ENCODE assay signal across 8 cellular contexts in genomic region chr7:116861717-116862116, GRCh38. TPM values are rescaled to one million over a fixed set of nuclear protein-coding genes. Genes with fewer than 3 reads are reported as not detected.
DNase-seq lines count a peak whose midpoint lies in the region; ATAC-seq, FAIRE-seq and TF ChIP-seq lines count a peak whose summit lies in the region.

No MANE protein-coding gene starts in this region.

- no peak for TF ChIP-seq POLR2A in GM12892 (IDR thresholded peaks at IDR 0.05; ENCODE audit: low read depth, low read length)

- H4K8ac ChIP-seq in mesenchymal stem cell (ENCODE audit: low read length), result no peak overlapping the region

- H3K27ac ChIP-seq in right atrium auricular region, result peak overlapping the region; percentile 97 to 99
- H3K27ac ChIP-seq in mesenchymal stem cell (ENCODE audit: low read length, poor library complexity, severe bottlenecking), result no peak overlapping the region

- no CpG with 5 or more reads among the region's 4 CpGs for WGBS in mesenchymal stem cell

- peak overlapping the region in 1 of 2 donors; percentile 90 for H3K4me3 ChIP-seq in right atrium auricular region
- H3K4me3 ChIP-seq in mesenchymal stem cell (ENCODE audit: insufficient read depth in 1 of 2, low read depth in 1 of 2, low read length in 2 of 2), result peak overlapping the region in 1 of 2 experiments; percentile 95

- H3K23ac ChIP-seq in mesenchymal stem cell (ENCODE audit: low read length in 2 of 2), result no peak overlapping the region

- H2BK12ac ChIP-seq in mesenchymal stem cell (ENCODE audit: low read length in 2 of 2), result no peak overlapping the region

- FAIRE-seq in GM12892 (lab: Jason Lieb, UNC), result no peak

- no peak overlapping the region for H2BK15ac ChIP-seq in mesenchymal stem cell (ENCODE audit: low read depth, poor library complexity, severe bottlenecking)

- H2AFZ ChIP-seq in mesenchymal stem cell (ENCODE audit: low read depth, low read length), result no peak overlapping the region

- H3K9me3 Mint-ChIP-seq in activated naive CD4-positive, alpha-beta T cell treated with anti-CD3 and anti-CD28 coated beads, Interleukin-2, amount 50 U/mL, for 72 hours, result no peaks in the 10 kb centered on the region

- no peaks in the 10 kb centered on the region for H3K79me1 ChIP-seq in mesenchymal stem cell (replicated peaks; ENCODE audit: low read length, poor library complexity, severe bottlenecking)

- H3K9me3 ChIP-seq in right atrium auricular region (no peaks in the 10 kb centered on the region), mesenchymal stem cell (ENCODE audit: control insufficient read depth, low read length) (no peaks in the 10 kb centered on the region)

- no peak overlapping the region for H2BK5ac ChIP-seq in mesenchymal stem cell (ENCODE audit: low read depth, low read length, poor library complexity, severe bottlenecking)

- intact Hi-C loops in cardiac septum (cut with DNase I), result loop anchor here (10.0 kb wide), 1 partner anchor 53 kb away; no protein-coding TSS in a partner anchor

- no peak overlapping the region for H3K18ac ChIP-seq in mesenchymal stem cell (ENCODE audit: low read depth in 1 of 2, low read length in 2 of 2)

- no peak overlapping the region for H2BK120ac ChIP-seq in mesenchymal stem cell (ENCODE audit: low read depth, low read length)

- H3K9ac ChIP-seq in mesenchymal stem cell (ENCODE audit: low read length), result peak overlapping the region; percentile 100

- H3K36me3 Mint-ChIP-seq in activated naive CD4-positive, alpha-beta T cell treated with anti-CD3 and anti-CD28 coated beads, Interleukin-2, amount 50 U/mL, for 72 hours, result peaks cover 8 to 12% of the 10 kb centered on the region in 2 donors

- no peak overlapping the region for H3K4ac ChIP-seq in mesenchymal stem cell (ENCODE audit: low read depth in 1 of 2, low read length in 2 of 2)

- H3K27me3 ChIP-seq in right atrium auricular region (no peaks in the 10 kb centered on the region), mesenchymal stem cell (ENCODE audit: control insufficient read depth in 1 of 2, insufficient read depth in 1 of 2, low read length in 2 of 2) (no peaks in the 10 kb centered on the region)

- peak overlapping the region; percentile 84 to 98 for H3K27ac Mint-ChIP-seq in activated naive CD4-positive, alpha-beta T cell treated with anti-CD3 and anti-CD28 coated beads, Interleukin-2, amount 50 U/mL, for 72 hours

- H3K4me1 ChIP-seq in right atrium auricular region, result peaks cover 0 to 23% of the 10 kb centered on the region in 2 donors
- peaks cover 5% of the 10 kb centered on the region for H3K4me1 ChIP-seq in mesenchymal stem cell (ENCODE audit: control insufficient read depth, insufficient read depth, low read depth, low read length)

- H4K91ac ChIP-seq in mesenchymal stem cell (ENCODE audit: low read length), result no peak overlapping the region

- no peak overlapping the region for H2AK5ac ChIP-seq in mesenchymal stem cell (ENCODE audit: low read length, severe bottlenecking)

- peak overlapping the region; percentile 53 for H3K4me2 ChIP-seq in mesenchymal stem cell (ENCODE audit: low read length, poor library complexity, severe bottlenecking)

- TF ChIP-seq CTCF in right atrium auricular region (IDR thresholded peaks at IDR 0.05) (no peak), GM10266 (IDR thresholded peaks at IDR 0.05; ENCODE audit: control insufficient read depth, insufficient read depth, low read depth, missing control alignments) (no peak)

- no peaks in the 10 kb centered on the region for H3K36me3 ChIP-seq in right atrium auricular region
- no peaks in the 10 kb centered on the region for H3K36me3 ChIP-seq in mesenchymal stem cell (ENCODE audit: control insufficient read depth in 1 of 2, insufficient read depth in 2 of 2, low read depth in 1 of 2, low read length in 2 of 2)

- ATAC-seq in activated naive CD4-positive, alpha-beta T cell treated with anti-CD3 and anti-CD28 coated beads, Interleukin-2, amount 50 U/mL, for 72 hours, result no peak

- DNase-seq in right atrium auricular region (ENCODE audit: low spot score) (no peak), cardiac septum (ENCODE audit: low spot score) (no peak), mesenchymal stem cell (no peak), GM12892 (ENCODE audit: insufficient read length) (no peak), GM10266 (ENCODE audit: extremely low spot score) (no peak), cortex of kidney (lab: John Stamatoyannopoulos, UW) (no peak), OCI-M2 (lab: John Stamatoyannopoulos, UW; ENCODE audit: unreplicated experiment) (no peak)
- no peak for DNase-seq in activated naive CD4-positive, alpha-beta T cell treated with anti-CD3 and anti-CD28 coated beads, Interleukin-2, amount 50 U/mL, for 72 hours (ENCODE audit: low spot score in 2 of 2)

- H3K14ac ChIP-seq in mesenchymal stem cell (ENCODE audit: low read length in 2 of 2), result no peak overlapping the region

RNA-seq across cellular contexts. Expression of gene CAPZA2, which starts 0.7 kb away (rescaled TPM):
- total RNA-seq in right atrium auricular region, result 100 to 1,000 TPM; 127 to 148 TPM
- total RNA-seq in cardiac septum, result 313 TPM
- 100 to 1,000 TPM in 1 of 2 donors, 10 to 100 TPM in 1; 97.3 to 148 TPM for total RNA-seq in activated naive CD4-positive, alpha-beta T cell treated with anti-CD3 and anti-CD28 coated beads, Interleukin-2, amount 50 U/mL, for 72 hours
- 81.3 TPM for polyA plus RNA-seq in mesenchymal stem cell (2013, experiment 1 of 2)
- polyA plus RNA-seq in mesenchymal stem cell (2013, experiment 2 of 2), result 77.0 TPM
- 96.0 TPM for polyA plus RNA-seq in GM12892 (2012; ENCODE audit: missing spikeins)
